ENCODE assay signal across 8 cellular contexts in genomic region chr2:74553892-74554820, GRCh38. TPM values are rescaled to one million over a fixed set of nuclear protein-coding genes. Genes with fewer than 3 reads are reported as not detected.
DNase-seq lines count a peak whose midpoint lies in the region; ATAC-seq, FAIRE-seq and TF ChIP-seq lines count a peak whose summit lies in the region.

DOK1 (plus strand) TSS chr2:74554720; CDS start chr2:74554755, 35 bp downstream.
LOXL3 (minus strand) TSS chr2:74553942; CDS start chr2:74552634, 1,308 bp downstream.

- peak within 1 kb of the TSS; percentile 54 for H3K27ac Mint-ChIP-seq in GM23338
- H3K27ac Mint-ChIP-seq in astrocyte (ENCODE audit: unreplicated experiment), result peak within 1 kb of the TSS; percentile 53

- H3K36me3 ChIP-seq in GM23338 (ENCODE audit: insufficient read depth) (no peaks in the 10 kb centered on the region), astrocyte (ENCODE audit: insufficient read depth, low read length) (no peaks in the 10 kb centered on the region)

- H3K4me1 ChIP-seq in GM23338 (ENCODE audit: insufficient read depth) (peaks cover 15% of the 10 kb centered on the region), astrocyte (ENCODE audit: insufficient read depth, low read length) (peaks cover 27% of the 10 kb centered on the region)

- DNase-seq in ELF-1 (ENCODE audit: low read depth, low spot score) (peak; percentile 87), GM23338 (ENCODE audit: low spot score) (peak; percentile 95), M059J (ENCODE audit: low read depth) (peak; percentile 90), T-helper 9 cell (peak; percentile 75), astrocyte (ENCODE audit: low read depth) (peak; percentile 84), hippocampal formation (lab: John Stamatoyannopoulos, UW) (peak; percentile 46 to 69), sciatic nerve (ENCODE audit: low spot score) (peak; percentile 94), cortex of kidney (lab: John Stamatoyannopoulos, UW) (no peak)

- no peak for FAIRE-seq in astrocyte (lab: Jason Lieb, UNC)

- ATAC-seq in GM23338, result peak; percentile 52
- peak; percentile 91 for ATAC-seq in sciatic nerve

- peak within 1 kb of the TSS; percentile 96 for H3K4me2 ChIP-seq in GM23338
- peak within 1 kb of the TSS; percentile 90 for H3K4me2 ChIP-seq in astrocyte (ENCODE audit: low read length)

- H3K9me3 Mint-ChIP-seq in GM23338 (no peaks in the 10 kb centered on the region), astrocyte (ENCODE audit: unreplicated experiment) (no peaks in the 10 kb centered on the region)

- H3K9me2 ChIP-seq in GM23338 (ENCODE audit: insufficient read depth), result no peaks in the 10 kb centered on the region

- H2AFZ ChIP-seq in GM23338, result peak within 1 kb of the TSS; percentile 99
- peak within 1 kb of the TSS; percentile 85 for H2AFZ ChIP-seq in astrocyte (ENCODE audit: low read depth, low read length)

- no peaks in the 10 kb centered on the region for H3K9me3 ChIP-seq in astrocyte (ENCODE audit: insufficient read depth, low read depth, low read length)

- no peaks in the 10 kb centered on the region for H3K79me2 ChIP-seq in GM23338 (replicated peaks; ENCODE audit: insufficient read depth)
- peaks cover 65% of the 10 kb centered on the region for H3K79me2 ChIP-seq in astrocyte (ENCODE audit: insufficient read depth, low read length)

- H3K27ac ChIP-seq in GM23338 (ENCODE audit: low read depth) (0 out of 2 replicates have a peak within 1 kb of the TSS, but pooled peaks have one; percentile 72), astrocyte (ENCODE audit: low read depth, low read length) (peak within 1 kb of the TSS; percentile 82)

- H3K9ac ChIP-seq in astrocyte (ENCODE audit: low read length), result peak within 1 kb of the TSS; percentile 82

- H3K4me3 Mint-ChIP-seq in GM23338, result peak within 1 kb of the TSS; percentile 93
- H3K4me3 Mint-ChIP-seq in astrocyte (ENCODE audit: unreplicated experiment), result peak within 1 kb of the TSS; percentile 95

- peaks cover 92% of the 10 kb centered on the region for H3K27me3 ChIP-seq in GM23338 (ENCODE audit: insufficient read depth)
- H3K27me3 ChIP-seq in astrocyte (ENCODE audit: insufficient read depth, low read length), result no peaks in the 10 kb centered on the region

- H3K36me3 Mint-ChIP-seq in GM23338 (ENCODE audit: low read depth) (no peaks in the 10 kb centered on the region; the same call in 2 of the 3 replicates), astrocyte (ENCODE audit: low read depth, unreplicated experiment) (no peaks in the 10 kb centered on the region)

- intact Hi-C loops in sciatic nerve (cut with DNase I), result no loop called here

- peaks cover 1% of the 10 kb centered on the region for H3F3A ChIP-seq in GM23338 (replicated peaks; ENCODE audit: low read depth)

- H4K20me1 ChIP-seq in GM23338 (replicated peaks; ENCODE audit: insufficient read depth) (no peaks in the 10 kb centered on the region), astrocyte (ENCODE audit: insufficient read depth, low read length) (peaks cover 16% of the 10 kb centered on the region)

- H3K4me3 ChIP-seq in GM23338 (peak within 1 kb of the TSS; percentile 93), astrocyte (ENCODE audit: insufficient read depth, low read depth, low read length) (peak within 1 kb of the TSS; percentile 85)

- H3K4me1 Mint-ChIP-seq in GM23338 (peaks cover 20% of the 10 kb centered on the region), astrocyte (ENCODE audit: low read depth, unreplicated experiment) (peaks cover 6% of the 10 kb centered on the region)

- TF ChIP-seq CTCF in GM23338 (conservative IDR thresholded peaks at IDR 0.05; ENCODE audit: low read depth in 2 of 2), result no peak
- no peak for TF ChIP-seq CTCF in astrocyte (IDR thresholded peaks at IDR 0.05; ENCODE audit: insufficient read depth, low read depth, low read length)

- H3K27me3 Mint-ChIP-seq in GM23338 (ENCODE audit: insufficient read depth, low read depth, poor library complexity) (peaks cover 83% of the 10 kb centered on the region), astrocyte (ENCODE audit: low read depth, unreplicated experiment) (peaks cover 6% of the 10 kb centered on the region)

TF ChIP-seq in GM23338, 12 proteins besides CTCF, POLR2A, EP300 and RAD21 (continues in another document):
- TF ChIP-seq REST (IDR thresholded peaks at IDR 0.05; ENCODE audit: unreplicated experiment), result no peak
- TF ChIP-seq ZNF114 (CRISPR knock-in tag; IDR thresholded peaks at IDR 0.05), result no peak
- TF ChIP-seq EZH2 (IDR thresholded peaks at IDR 0.05; ENCODE audit: low read depth, unreplicated experiment), result no peak

RNA-seq across cellular contexts. Expression of gene DOK1, which starts in this region (rescaled TPM):
- total RNA-seq in GM23338 (2014; rRNA removed; shearing (Covaris generic)), result 14.6 and 15.5 TPM in 2 replicates
- polyA plus RNA-seq in GM23338 (2016; fragmentation: Nextera tagmentation; extraction: Ambion mirVana), result 3.4 and 3.9 TPM in 2 replicates
- 7.5 and 13.3 TPM in 2 replicates for total RNA-seq in M059J (2014; rRNA removed; shearing (Covaris generic))
- total RNA-seq in astrocyte, result 19.1 and 19.3 TPM in 2 replicates
- 17.3 TPM for total RNA-seq in sciatic nerve

RNA-seq across cellular contexts. Expression of gene LOXL3, which starts in this region (rescaled TPM):
- total RNA-seq in GM23338 (2014; rRNA removed; shearing (Covaris generic)), result 12.2 and 14.9 TPM in 2 replicates
- 4.4 and 4.7 TPM in 2 replicates for polyA plus RNA-seq in GM23338 (2016; fragmentation: Nextera tagmentation; extraction: Ambion mirVana)
- total RNA-seq in M059J (2014; rRNA removed; shearing (Covaris generic)), result 43.9 and 66.9 TPM in 2 replicates
- total RNA-seq in astrocyte, result 17.6 and 33.8 TPM in 2 replicates
- total RNA-seq in sciatic nerve, result 9.2 TPM
